19 cellular contexts compared by ENCODE assay signal in genomic region chr18:56489901-56490300, GRCh38.
"Had no signal": no experiment of that assay in that cellular context is flagged by ENCODE, and none has a peak within 500 bp of the region (broad histone marks: within the 10 kb centered on the region; RNA-seq: fewer than 3 reads in every experiment).

No MANE protein-coding gene starts in this region.

- H3K27me3 ChIP-seq: adrenal gland, dorsolateral prefrontal cortex, gastrocnemius medialis, ovary, thyroid gland, uterus had no signal

- ATAC-seq: activated CD8-positive, alpha-beta memory T cell treated with anti-CD3 and anti-CD28 coated beads, Interleukin-2, amount 10 ng/mL, durations not matched to agents 7 days and 5 days; gastrocnemius medialis; left colon; naive thymus-derived CD4-positive, alpha-beta T cell; stimulated activated naive B cell treated with anti-CD40 and anti-IgM and Interleukin-4, amounts not matched to agents 10 μg/mL and 1 μg/mL and 100 μg/mL, for 72 hours had no signal

- H3K4me3 Mint-ChIP-seq: activated CD4-positive, alpha-beta memory T cell treated with anti-CD3 and anti-CD28 coated beads for 36 hours; activated CD8-positive, alpha-beta memory T cell treated with anti-CD3 and anti-CD28 coated beads, Interleukin-2, amount 10 ng/mL, durations not matched to agents 7 days and 5 days; activated naive CD4-positive, alpha-beta T cell treated with anti-CD3 and anti-CD28 coated beads, Interleukin-2, amount 50 U/mL, for 24 hours; endodermal cell; naive thymus-derived CD4-positive, alpha-beta T cell; stimulated activated naive B cell treated with anti-CD40 and anti-IgM and Interleukin-4, amounts not matched to agents 10 μg/mL and 1 μg/mL and 100 μg/mL, for 72 hours had no signal

- H3K9me3 ChIP-seq: adrenal gland, gastrocnemius medialis, ovary, thyroid gland, uterus had no signal

- H3K9me3 Mint-ChIP-seq: activated naive CD4-positive, alpha-beta T cell treated with anti-CD3 and anti-CD28 coated beads, Interleukin-2, amount 50 U/mL, for 24 hours; endodermal cell; stimulated activated naive B cell treated with anti-CD40 and anti-IgM and Interleukin-4, amounts not matched to agents 10 μg/mL and 1 μg/mL and 100 μg/mL, for 72 hours had no signal

- H3K27me3 Mint-ChIP-seq: activated CD8-positive, alpha-beta memory T cell treated with anti-CD3 and anti-CD28 coated beads, Interleukin-2, amount 10 ng/mL, durations not matched to agents 7 days and 5 days had no signal

- H3K4me1 ChIP-seq: adrenal gland, gastrocnemius medialis, thyroid gland, uterus had no signal

- H3K36me3 Mint-ChIP-seq: activated CD4-positive, alpha-beta memory T cell treated with anti-CD3 and anti-CD28 coated beads for 36 hours; activated CD8-positive, alpha-beta memory T cell treated with anti-CD3 and anti-CD28 coated beads, Interleukin-2, amount 10 ng/mL, durations not matched to agents 7 days and 5 days; activated naive CD4-positive, alpha-beta T cell treated with anti-CD3 and anti-CD28 coated beads, Interleukin-2, amount 50 U/mL, for 24 hours; naive thymus-derived CD4-positive, alpha-beta T cell; stimulated activated naive B cell treated with anti-CD40 and anti-IgM and Interleukin-4, amounts not matched to agents 10 μg/mL and 1 μg/mL and 100 μg/mL, for 72 hours had no signal

- H3K36me3 ChIP-seq: adrenal gland, gastrocnemius medialis, ovary, thyroid gland, uterus had no signal

- H3K4me1 Mint-ChIP-seq: activated CD8-positive, alpha-beta memory T cell treated with anti-CD3 and anti-CD28 coated beads, Interleukin-2, amount 10 ng/mL, durations not matched to agents 7 days and 5 days; activated naive CD4-positive, alpha-beta T cell treated with anti-CD3 and anti-CD28 coated beads, Interleukin-2, amount 50 U/mL, for 24 hours; endodermal cell; naive thymus-derived CD4-positive, alpha-beta T cell; stimulated activated naive B cell treated with anti-CD40 and anti-IgM and Interleukin-4, amounts not matched to agents 10 μg/mL and 1 μg/mL and 100 μg/mL, for 72 hours had no signal

- H3K27ac ChIP-seq: adrenal gland, dorsolateral prefrontal cortex, gastrocnemius medialis, ovary, thyroid gland, uterus, VCaP had no signal

- H3K4me3 ChIP-seq: adrenal gland, dorsolateral prefrontal cortex, gastrocnemius medialis, ovary, thyroid gland, uterus had no signal

- H3K27ac Mint-ChIP-seq: activated CD4-positive, alpha-beta memory T cell treated with anti-CD3 and anti-CD28 coated beads for 36 hours; activated CD8-positive, alpha-beta memory T cell treated with anti-CD3 and anti-CD28 coated beads, Interleukin-2, amount 10 ng/mL, durations not matched to agents 7 days and 5 days; activated naive CD4-positive, alpha-beta T cell treated with anti-CD3 and anti-CD28 coated beads, Interleukin-2, amount 50 U/mL, for 24 hours; endodermal cell; naive thymus-derived CD4-positive, alpha-beta T cell; stimulated activated naive B cell treated with anti-CD40 and anti-IgM and Interleukin-4, amounts not matched to agents 10 μg/mL and 1 μg/mL and 100 μg/mL, for 72 hours had no signal

- DNase-seq: activated CD4-positive, alpha-beta memory T cell treated with anti-CD3 and anti-CD28 coated beads for 36 hours; activated CD4-positive, alpha-beta T cell treated with anti-CD3 and anti-CD28 coated beads for 1 hour; activated CD8-positive, alpha-beta memory T cell treated with anti-CD3 and anti-CD28 coated beads, Interleukin-2, amount 10 ng/mL, durations not matched to agents 7 days and 5 days; activated effector memory CD4-positive, alpha-beta T cell treated with Interleukin-2 at 50 U/mL for 16 hours; activated T-cell treated with anti-CD3 and anti-CD28 coated beads, Interleukin-2, amount 50 U/mL, for 1 hour; dorsolateral prefrontal cortex; endodermal cell; gastrocnemius medialis; left colon; mammary epithelial cell; naive thymus-derived CD4-positive, alpha-beta T cell; ovary; stimulated activated naive B cell treated with anti-CD40 and anti-IgM and Interleukin-4, amounts not matched to agents 10 μg/mL and 1 μg/mL and 100 μg/mL, for 72 hours; T-helper 9 cell; thyroid gland; uterus had no signal
